In genomic region chr19:55477905-55478304, GRCh38 we compare ENCODE assay signal across 10 cellular contexts.
DNase-seq lines count a peak whose midpoint lies in the region; ATAC-seq and TF ChIP-seq lines count a peak whose summit lies in the region.
"Had no signal": no experiment of that assay in that cellular context is flagged by ENCODE, and none has a peak within 500 bp of the region (broad histone marks: within the 10 kb centered on the region; RNA-seq: fewer than 3 reads in every experiment).

No MANE protein-coding gene starts in this region.

- H3K9me3 ChIP-seq in subcutaneous abdominal adipose tissue (ENCODE audit: control insufficient read depth in 5 of 5, low read length in 5 of 5): no peaks in the 10 kb centered on the region
- H3K9me3 ChIP-seq: adrenal gland, SJSA1 had no signal

- no peak for ATAC-seq in GM19328 (IDR thresholded peaks at IDR 0.05; ENCODE audit: unreplicated experiment)
- ATAC-seq in HG02852 (IDR thresholded peaks at IDR 0.05; ENCODE audit: unreplicated experiment): no peak

- H3K36me3 ChIP-seq in subcutaneous abdominal adipose tissue (ENCODE audit: control insufficient read depth in 5 of 5, insufficient read depth in 5 of 5, low read length in 5 of 5): peaks cover 0 to 19% (median 9%) of the 10 kb centered on the region in 5 donors

- peaks cover 4% of the 10 kb centered on the region for H3K36me3 Mint-ChIP-seq in activated naive CD4-positive, alpha-beta T cell treated with anti-CD3 and anti-CD28 coated beads, Interleukin-2, amount 10 ng/mL, durations not matched to agents 7 days and 5 days

- DNase-seq in activated naive CD4-positive, alpha-beta T cell treated with anti-CD3 and anti-CD28 coated beads, Interleukin-2, amount 10 ng/mL, durations not matched to agents 7 days and 5 days: no peak
- no peak for DNase-seq in activated naive CD4-positive, alpha-beta T cell (lab: John Stamatoyannopoulos, UW)
- DNase-seq in foreskin fibroblast: no peak
- no peak for DNase-seq in NCI-H1417 treated with DMSO at 0.1 percent for 48 hours (lab: John Stamatoyannopoulos, UW)

- peaks cover 4% of the 10 kb centered on the region for H3K27me3 Mint-ChIP-seq in activated naive CD4-positive, alpha-beta T cell treated with anti-CD3 and anti-CD28 coated beads, Interleukin-2, amount 10 ng/mL, durations not matched to agents 7 days and 5 days

- no peak overlapping the region for H3K27ac ChIP-seq in subcutaneous abdominal adipose tissue (ENCODE audit: low read depth, low read length)
- H3K27ac ChIP-seq: SJSA1 had no signal

- peaks cover 0 to 5% (median 0%) of the 10 kb centered on the region in 5 donors for H3K27me3 ChIP-seq in subcutaneous abdominal adipose tissue (ENCODE audit: control insufficient read depth in 5 of 5, insufficient read depth in 4 of 5, low read length in 5 of 5)
- H3K27me3 ChIP-seq: adrenal gland, SJSA1 had no signal

- H3K27ac Mint-ChIP-seq in activated naive CD4-positive, alpha-beta T cell treated with anti-CD3 and anti-CD28 coated beads, Interleukin-2, amount 10 ng/mL, durations not matched to agents 7 days and 5 days: no peak overlapping the region

- peak overlapping the region; percentile 63 for H3K4me3 ChIP-seq in WI38 (ENCODE audit: low read depth, low read length)
- peak overlapping the region; percentile 57 to 81 for H3K4me3 ChIP-seq in foreskin fibroblast (ENCODE audit: low read depth in 1 of 2, low read length in 2 of 2)
- H3K4me3 ChIP-seq in subcutaneous abdominal adipose tissue (ENCODE audit: low read depth in 1 of 5, low read length in 5 of 5): peak overlapping the region in 3 of 5 donors; percentile 6 to 72 (median 63)

- H3K9me3 Mint-ChIP-seq in activated naive CD4-positive, alpha-beta T cell treated with anti-CD3 and anti-CD28 coated beads, Interleukin-2, amount 10 ng/mL, durations not matched to agents 7 days and 5 days: no peaks in the 10 kb centered on the region

- no peak for TF ChIP-seq CTCF in WI38 (IDR thresholded peaks at IDR 0.05; ENCODE audit: low read depth, low read length)
- no peak for TF ChIP-seq CTCF in foreskin fibroblast (IDR thresholded peaks at IDR 0.05; ENCODE audit: low read depth, low read length)

- H3K9ac ChIP-seq in subcutaneous abdominal adipose tissue (ENCODE audit: low read length in 5 of 5): peak overlapping the region in 1 of 5 donors; percentile 53

- peaks cover 34% of the 10 kb centered on the region for H3K4me1 Mint-ChIP-seq in activated naive CD4-positive, alpha-beta T cell treated with anti-CD3 and anti-CD28 coated beads, Interleukin-2, amount 10 ng/mL, durations not matched to agents 7 days and 5 days

- peaks cover 0 to 29% (median 22%) of the 10 kb centered on the region in 5 donors for H3K4me1 ChIP-seq in subcutaneous abdominal adipose tissue (ENCODE audit: control insufficient read depth in 5 of 5, insufficient read depth in 5 of 5, low read length in 5 of 5)

- peak overlapping the region; percentile 84 for H3K4me3 Mint-ChIP-seq in activated naive CD4-positive, alpha-beta T cell treated with anti-CD3 and anti-CD28 coated beads, Interleukin-2, amount 10 ng/mL, durations not matched to agents 7 days and 5 days

- CTCF ChIA-PET in activated naive CD4-positive, alpha-beta T cell treated with anti-CD3 and anti-CD28 coated beads, Interleukin-2, amount 10 ng/mL, durations not matched to agents 7 days and 5 days (lab: Charles Lee): interaction anchor here (4.5 kb wide), 1 partner anchor 26 kb away, joined by 20 read pairs; no protein-coding TSS in a partner anchor
